ENCODE assay signal across 14 cellular contexts in genomic region chr10:110861476-110861875, GRCh38. TPM values are rescaled to one million over a fixed set of nuclear protein-coding genes. Genes with fewer than 3 reads are reported as not detected.
DNase-seq lines count a peak whose midpoint lies in the region; FAIRE-seq and TF ChIP-seq lines count a peak whose summit lies in the region.
"Had no signal": no experiment of that assay in that cellular context is flagged by ENCODE, and none has a peak within 500 bp of the region (broad histone marks: within the 10 kb centered on the region; RNA-seq: fewer than 3 reads in every experiment).

No MANE protein-coding gene starts in this region.

- intact Hi-C loops in spleen (cut with DNase I; ENCODE audit: low total_unique reads), result no loop called here

- H3K4me3 ChIP-seq in DOHH2 (ENCODE audit: low read length), result peak overlapping the region; percentile 61
- H3K4me3 ChIP-seq in SU-DHL-6 (ENCODE audit: insufficient read depth, low read length, poor library complexity, severe bottlenecking), result peak overlapping the region; percentile 10
- no peak overlapping the region for H3K4me3 ChIP-seq in esophagus (ENCODE audit: low read depth in 1 of 2, low read length in 2 of 2)
- H3K4me3 ChIP-seq in spleen, result no peak overlapping the region

- H3K27ac ChIP-seq in DOHH2 (ENCODE audit: low read depth, low read length), result peak overlapping the region; percentile 93
- peak overlapping the region; percentile 89 for H3K27ac ChIP-seq in SU-DHL-6 (ENCODE audit: low read depth, low read length)
- H3K27ac ChIP-seq in esophagus (ENCODE audit: low read depth in 2 of 2, low read length in 1 of 2), result peak overlapping the region; percentile 94 to 97
- peak overlapping the region; percentile 82 to 100 (median 99) for H3K27ac ChIP-seq in spleen

- H3K9me2 ChIP-seq in DOHH2 (replicated peaks; ENCODE audit: control insufficient read depth, low read length) (no peaks in the 10 kb centered on the region), SU-DHL-6 (replicated peaks; ENCODE audit: insufficient read depth, low read length) (no peaks in the 10 kb centered on the region)

- peaks cover 40% of the 10 kb centered on the region for H3F3A ChIP-seq in DOHH2 (ENCODE audit: control insufficient read depth, insufficient read depth)
- peaks cover 57% of the 10 kb centered on the region for H3F3A ChIP-seq in SU-DHL-6 (ENCODE audit: insufficient read depth)

- TF ChIP-seq POLR2A in spleen (IDR thresholded peaks at IDR 0.05), result no peak

- H3K4me2 ChIP-seq in DOHH2 (ENCODE audit: low read length) (peak overlapping the region; percentile 82), SU-DHL-6 (ENCODE audit: low read depth, low read length, poor library complexity, severe bottlenecking) (peak overlapping the region; percentile 52)

- TF ChIP-seq CTCF in DOHH2 (IDR thresholded peaks at IDR 0.05; ENCODE audit: low read depth, low read length, poor library complexity, severe bottlenecking), result no peak
- TF ChIP-seq CTCF in SU-DHL-6 (IDR thresholded peaks at IDR 0.05; ENCODE audit: insufficient read depth, low read length, poor library complexity, severe bottlenecking), result no peak
- TF ChIP-seq CTCF in spleen (IDR thresholded peaks at IDR 0.05 in 8 of 11, conservative IDR thresholded peaks at IDR 0.05 in 3 of 11), result no peak

- FAIRE-seq in RCC 7860 (lab: Jason Lieb, UNC), result no peak

- DNase-seq in spleen (no peak), RCC 7860 (ENCODE audit: low spot score) (no peak), NCI-H510A (lab: John Stamatoyannopoulos, UW) (no peak), GM19238 (ENCODE audit: insufficient read length, low spot score) (no peak), NCI-H146 (lab: John Stamatoyannopoulos, UW) (no peak)
- DNase-seq: Caco-2; mesenchymal stem cell; NCI-H187 treated with DMSO at 0.1 percent for 48 hours; NCI-H774; SIG-M5; stimulated activated CD4-positive, alpha-beta T cell treated with anti-CD3 and anti-CD28 coated beads, Interleukin-4, amount 100 ng/mL, for 1 hour had no signal

- H2AFZ ChIP-seq in SU-DHL-6 (ENCODE audit: low read depth, low read length, severe bottlenecking), result no peak overlapping the region

- H3K27me3 ChIP-seq in DOHH2 (ENCODE audit: control insufficient read depth, low read length) (no peaks in the 10 kb centered on the region), SU-DHL-6 (ENCODE audit: low read length) (no peaks in the 10 kb centered on the region), esophagus (ENCODE audit: control insufficient read depth in 1 of 2, insufficient read depth in 2 of 2, low read length in 2 of 2) (no peaks in the 10 kb centered on the region), spleen (replicated peaks in 1 of 7) (no peaks in the 10 kb centered on the region)

- H3K9me3 ChIP-seq in DOHH2 (ENCODE audit: control insufficient read depth, insufficient read depth, low read length), result no peaks in the 10 kb centered on the region
- no peaks in the 10 kb centered on the region for H3K9me3 ChIP-seq in SU-DHL-6 (ENCODE audit: insufficient read depth, low read length)
- no peaks in the 10 kb centered on the region for H3K9me3 ChIP-seq in esophagus (ENCODE audit: control insufficient read depth in 2 of 2, insufficient read depth in 1 of 2, low read depth in 1 of 2, low read length in 1 of 2)
- no peaks in the 10 kb centered on the region for H3K9me3 ChIP-seq in spleen
- H3K9me3 ChIP-seq: Caco-2 had no signal

- H3K36me3 ChIP-seq in DOHH2 (ENCODE audit: control insufficient read depth, low read length), result no peaks in the 10 kb centered on the region; the same call in 1 of the 2 replicates
- no peaks in the 10 kb centered on the region for H3K36me3 ChIP-seq in SU-DHL-6 (ENCODE audit: low read length)
- H3K36me3 ChIP-seq in esophagus (ENCODE audit: control insufficient read depth in 2 of 2, insufficient read depth in 2 of 2, low read length in 1 of 2), result no peaks in the 10 kb centered on the region
- no peaks in the 10 kb centered on the region for H3K36me3 ChIP-seq in spleen

- H3K79me2 ChIP-seq in DOHH2 (ENCODE audit: control insufficient read depth, low read length) (no peaks in the 10 kb centered on the region), SU-DHL-6 (ENCODE audit: insufficient read depth, low read length) (no peaks in the 10 kb centered on the region)

- WGBS in esophagus, 2 donors, result 94 to 99% methylated on average over 2 of the region's 2 CpGs
- WGBS in spleen, 5 donors, result 97 to 99% (median 98%) methylated on average over 2 of the region's 2 CpGs

- no peaks in the 10 kb centered on the region for H4K20me1 ChIP-seq in DOHH2 (ENCODE audit: control insufficient read depth, insufficient read depth, low read depth, low read length)
- no peaks in the 10 kb centered on the region for H4K20me1 ChIP-seq in SU-DHL-6 (ENCODE audit: low read depth, low read length)

- H3K4me1 ChIP-seq in DOHH2 (ENCODE audit: control insufficient read depth, low read length) (peaks cover 93% of the 10 kb centered on the region), esophagus (ENCODE audit: control insufficient read depth in 2 of 2, insufficient read depth in 2 of 2, low read length in 1 of 2) (peaks cover 9 to 32% of the 10 kb centered on the region in 2 donors), spleen (peaks cover 85 to 95% (median 94%) of the 10 kb centered on the region in 6 donors)

- peak overlapping the region; percentile 49; the same call in 1 of the 2 replicates for H3K9ac ChIP-seq in SU-DHL-6 (ENCODE audit: low read length)

RNA-seq across cellular contexts. Expression of gene PDCD4, which starts 10.3 kb away (rescaled TPM):
- polyA plus RNA-seq in esophagus (100 to 1,000 TPM; 116 to 203 TPM), spleen (100 to 1,000 TPM; 121 to 204 (median 176) TPM)
- total RNA-seq in spleen, result 100 to 1,000 TPM; 128 to 201 (median 146) TPM

RNA-seq across cellular contexts. Expression of gene BBIP1, which starts 57.5 kb away (rescaled TPM):
- polyA plus RNA-seq in esophagus (10 to 100 TPM; 10.9 to 14.7 TPM), spleen (10 to 100 TPM; 22.3 to 27.5 (median 22.5) TPM)
- 10 to 100 TPM; 20.7 to 40.0 (median 34.4) TPM for total RNA-seq in spleen

RNA-seq across cellular contexts. Expression of gene SHOC2, which starts 57.9 kb away (rescaled TPM):
- 10 to 100 TPM; 15.3 to 16.6 TPM for polyA plus RNA-seq in esophagus
- 10 to 100 TPM; 60.6 to 80.4 (median 72.2) TPM for total RNA-seq in spleen
- polyA plus RNA-seq in spleen, result 10 to 100 TPM; 17.6 to 24.5 (median 20.5) TPM

Comparison
In these comparisons a context has a peak if more than half of its experiments do, and no peak if none do; other contexts are left out.
1. H3K4me3 ChIP-seq: peak in DOHH2 (single experiment) and SU-DHL-6 (single experiment); none in esophagus (0 of 2) and spleen (0 of 8).
2. Peak in every context shown above with its lines, with median percentiles within 50 percentile points of each other: H3K27ac ChIP-seq.